Comparison of ENCODE assay signal across 1 cellular context in genomic region chr10:43884516-43885105, GRCh38.
TF ChIP-seq lines count a peak whose summit lies in the region.

No MANE protein-coding gene starts in this region.

TF ChIP-seq in IMR-90, 13 proteins besides CTCF, POLR2A, EP300 and RAD21:
- no peak for TF ChIP-seq SMC3 (IDR thresholded peaks at IDR 0.05; ENCODE audit: low read depth, low read length)
- TF ChIP-seq, protein P1, sequence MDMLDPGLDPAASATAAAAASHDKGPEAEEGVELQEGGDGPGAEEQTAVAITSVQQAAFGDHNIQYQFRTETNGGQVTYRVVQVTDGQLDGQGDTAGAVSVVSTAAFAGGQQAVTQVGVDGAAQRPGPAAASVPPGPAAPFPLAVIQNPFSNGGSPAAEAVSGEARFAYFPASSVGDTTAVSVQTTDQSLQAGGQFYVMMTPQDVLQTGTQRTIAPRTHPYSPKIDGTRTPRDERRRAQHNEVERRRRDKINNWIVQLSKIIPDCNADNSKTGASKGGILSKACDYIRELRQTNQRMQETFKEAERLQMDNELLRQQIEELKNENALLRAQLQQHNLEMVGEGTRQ (IDR thresholded peaks at IDR 0.05; ENCODE audit: low read depth, low read length) = no peak
- no peak for TF ChIP-seq NFE2L2 (IDR thresholded peaks at IDR 0.05; ENCODE audit: low read depth, low read length)
- no peak for TF ChIP-seq BHLHE40 (IDR thresholded peaks at IDR 0.05; ENCODE audit: low read depth, low read length)
- no peak for TF ChIP-seq MAZ (IDR thresholded peaks at IDR 0.05; ENCODE audit: borderline replicate concordance, low read depth, low read length)
- no peak for TF ChIP-seq FOS (IDR thresholded peaks at IDR 0.05; ENCODE audit: low read depth, low read length)
- no peak for TF ChIP-seq MXI1 (IDR thresholded peaks at IDR 0.05; ENCODE audit: borderline replicate concordance, low read depth, low read length)
